Comparison of ENCODE assay signal across 10 cellular contexts in genomic region chr5:134245101-134245604, GRCh38. TPM values are rescaled to one million over a fixed set of nuclear protein-coding genes. Genes with fewer than 3 reads are reported as not detected.
DNase-seq lines count a peak whose midpoint lies in the region; ATAC-seq and TF ChIP-seq lines count a peak whose summit lies in the region.
"Had no signal": no experiment of that assay in that cellular context is flagged by ENCODE, and none has a peak within 500 bp of the region (broad histone marks: within the 10 kb centered on the region; RNA-seq: fewer than 3 reads in every experiment).

No MANE protein-coding gene starts in this region.

- peak overlapping the region; percentile 23 for H3K4me3 ChIP-seq in SJCRH30
- H3K4me3 ChIP-seq in fibroblast of mammary gland (ENCODE audit: control insufficient read depth, low read depth, low read length) = no peak overlapping the region

- H3K4me1 ChIP-seq in SJCRH30 = peaks cover 10% of the 10 kb centered on the region

- TF ChIP-seq CTCF in fibroblast of mammary gland (conservative IDR thresholded peaks at IDR 0.05; ENCODE audit: control insufficient read depth, insufficient read depth, low read depth, low read length) = no peak
- TF ChIP-seq CTCF in omental fat pad (IDR thresholded peaks at IDR 0.05) = no peak
- TF ChIP-seq CTCF in GM10266 (IDR thresholded peaks at IDR 0.05; ENCODE audit: control insufficient read depth, insufficient read depth, low read depth, missing control alignments) = no peak

- H3K27ac ChIP-seq in SJCRH30 = peak overlapping the region; percentile 35; the same call in 1 of the 2 replicates

- peak; percentile 56 for ATAC-seq in omental fat pad (ENCODE audit: low FRiP score)

- no peaks in the 10 kb centered on the region for H3K9me3 ChIP-seq in SJCRH30 (replicated peaks)

- no peaks in the 10 kb centered on the region for H3K36me3 ChIP-seq in SJCRH30

- no peaks in the 10 kb centered on the region for H3K27me3 ChIP-seq in SJCRH30

- DNase-seq in Daoy (ENCODE audit: low read depth) (peak; percentile 89), SJCRH30 (peak; percentile 63 to 68), fibroblast of mammary gland (ENCODE audit: low read depth) (peak; percentile 73), omental fat pad (ENCODE audit: low spot score) (no peak), GM10266 (ENCODE audit: extremely low spot score) (no peak), KG1 (lab: John Stamatoyannopoulos, UW) (no peak), NCI-H1930 (lab: John Stamatoyannopoulos, UW) (no peak)
- DNase-seq in stimulated activated CD4-positive, alpha-beta T cell treated with anti-CD3 and anti-CD28 coated beads, Interleukin-2, amount 100 ng/mL, for 24 hours = no peak
- DNase-seq: activated effector memory CD4-positive, alpha-beta T cell treated with Interleukin-2 at 50 U/mL for 16 hours; DND-41 had no signal

RNA-seq across cellular contexts. Expression of gene PPP2CA, which starts 19.3 kb away (rescaled TPM):
- total RNA-seq in Daoy (2014; rRNA removed; shearing (Covaris generic)) = 416 and 424 TPM in 2 replicates
- total RNA-seq in SJCRH30 (2014; rRNA removed; shearing (Covaris generic)) = 163 and 179 TPM in 2 replicates
- 100 to 1,000 TPM; 101 to 244 (median 132) TPM for total RNA-seq in omental fat pad

Comparison
In these comparisons a context has a peak if more than half of its experiments do, and no peak if none do; other contexts are left out.
1. DNase-seq: peak in Daoy (single experiment), SJCRH30 (2 of 2) and fibroblast of mammary gland (single experiment); none in omental fat pad (single experiment), GM10266 (single experiment), KG1 (single experiment), stimulated activated CD4-positive, alpha-beta T cell treated with anti-CD3 and anti-CD28 coated beads, Interleukin-2, amount 100 ng/mL, for 24 hours (0 of 2) and NCI-H1930 (0 of 2).